ENCODE assay signal across 1 cellular context in genomic region chr11:74695705-74696280, GRCh38.
TF ChIP-seq lines count a peak whose summit lies in the region.

No MANE protein-coding gene starts in this region.

TF ChIP-seq in HepG2, 621 proteins besides CTCF, POLR2A, EP300 and RAD21:
- TF ChIP-seq SIN3A (IDR thresholded peaks at IDR 0.05; ENCODE audit: borderline replicate concordance, low read depth, low read length), result no peak
- no peak for TF ChIP-seq TBX3 (IDR thresholded peaks at IDR 0.05; ENCODE audit: borderline replicate concordance)
- no peak for TF ChIP-seq MTF2 (CRISPR knock-in tag; IDR thresholded peaks at IDR 0.05; ENCODE audit: borderline replicate concordance)
- TF ChIP-seq DRAP1 (CRISPR knock-in tag; IDR thresholded peaks at IDR 0.05), result no peak
